ENCODE assay signal across 29 cellular contexts in genomic region chr2:216070195-216070594, GRCh38. TPM values are rescaled to one million over a fixed set of nuclear protein-coding genes. Genes with fewer than 3 reads are reported as not detected.
"Had no signal": no experiment of that assay in that cellular context is flagged by ENCODE, and none has a peak within 500 bp of the region (broad histone marks: within the 10 kb centered on the region; RNA-seq: fewer than 3 reads in every experiment).

No MANE protein-coding gene starts in this region.

- H3K4me3 ChIP-seq: adrenal gland, esophagus muscularis mucosa, gastrocnemius medialis had no signal

- H3K27me3 ChIP-seq: adrenal gland, brain microvascular endothelial cell, esophagus muscularis mucosa, foreskin keratinocyte, gastrocnemius medialis had no signal

- ATAC-seq: activated CD4-positive, alpha-beta T cell treated with anti-CD3 and anti-CD28 coated beads for 36 hours; activated CD8-positive, alpha-beta memory T cell treated with anti-CD3 and anti-CD28 coated beads, Interleukin-2, amount 10 ng/mL, durations not matched to agents 7 days and 5 days; activated CD8-positive, alpha-beta T cell treated with anti-CD3 and anti-CD28 coated beads, Interleukin-2, amount 10 ng/mL, durations not matched to agents 7 days and 5 days; activated naive CD8-positive, alpha-beta T cell treated with anti-CD3 and anti-CD28 coated beads, Interleukin-2, amount 50 U/mL, for 24 hours; effector memory CD8-positive, alpha-beta T cell; foreskin keratinocyte; gastrocnemius medialis; T-helper 17 cell had no signal

- H3K4me1 ChIP-seq: esophagus muscularis mucosa, foreskin keratinocyte, gastrocnemius medialis had no signal

- H3K36me3 ChIP-seq: adrenal gland, brain microvascular endothelial cell, gastrocnemius medialis had no signal

- H3K9me3 ChIP-seq: adrenal gland, esophagus muscularis mucosa, gastrocnemius medialis had no signal

- DNase-seq: activated CD4-positive, alpha-beta memory T cell treated with anti-CD3 and anti-CD28 coated beads for 36 hours; activated CD4-positive, alpha-beta T cell treated with anti-CD3 and anti-CD28 coated beads for 36 hours; activated CD4-positive, alpha-beta T cell treated with anti-CD3 and anti-CD28 coated beads, Interleukin-2, amount 10 ng/mL, durations not matched to agents 24 days and 14 days; activated CD4-positive, CD25-positive, alpha-beta regulatory T cell; activated CD4-positive, CD25-positive, alpha-beta regulatory T cell treated with anti-CD3 and anti-CD28 coated beads, Interleukin-2, amount 50 U/mL, for 72 hours; activated CD8-positive, alpha-beta memory T cell treated with anti-CD3 and anti-CD28 coated beads, Interleukin-2, amount 10 ng/mL, durations not matched to agents 7 days and 5 days; activated CD8-positive, alpha-beta memory T cell treated with anti-CD3 and anti-CD28 coated beads, Interleukin-2, amount 50 U/mL, for 4 hours; activated CD8-positive, alpha-beta T cell treated with anti-CD3 and anti-CD28 coated beads, Interleukin-2, amount 10 ng/mL, durations not matched to agents 7 days and 5 days; activated effector memory CD4-positive, alpha-beta T cell treated with anti-CD3 and anti-CD28 coated beads, Interleukin-2, amount 50 U/mL, for 16 hours; activated naive CD4-positive, alpha-beta T cell treated with anti-CD3 and anti-CD28 coated beads for 36 hours; activated naive CD8-positive, alpha-beta T cell treated with anti-CD3 and anti-CD28 coated beads for 36 hours; activated naive CD8-positive, alpha-beta T cell treated with anti-CD3 and anti-CD28 coated beads, Interleukin-2, amount 50 U/mL, for 24 hours; activated T-cell treated with anti-CD3 and anti-CD28 coated beads, Interleukin-2, amount 50 U/mL, for 1 hour; activated T-cell treated with anti-CD3 and anti-CD28 coated beads, Interleukin-2, amount 50 U/mL, for 48 hours; adrenal gland; anterior cingulate cortex; brain microvascular endothelial cell; cortex of kidney; dermis blood vessel endothelial cell; effector CD4-positive, alpha-beta T cell; effector memory CD8-positive, alpha-beta T cell; erythroblast; foreskin keratinocyte; gastrocnemius medialis; head of caudate nucleus; T-helper 1 cell; T-helper 17 cell; T1000 had no signal

- H3K27ac ChIP-seq: adrenal gland, brain microvascular endothelial cell, esophagus muscularis mucosa, foreskin keratinocyte, gastrocnemius medialis had no signal

RNA-seq across cellular contexts. Expression of gene TMEM169, which starts 11.5 kb away (rescaled TPM):
- total RNA-seq: gastrocnemius medialis had no signal
